Comparison of ENCODE assay signal across 8 cellular contexts in genomic region chr1:36224537-36225297, GRCh38. TPM values are rescaled to one million over a fixed set of nuclear protein-coding genes. Genes with fewer than 3 reads are reported as not detected.
A peak's percentile ranks its signal among the peaks of the same experiment; 100 is the strongest.
DNase-seq lines count a peak whose midpoint lies in the region; ATAC-seq and TF ChIP-seq lines count a peak whose summit lies in the region.

No MANE protein-coding gene starts in this region.

- peaks cover 35% of the 10 kb centered on the region for H3K4me1 Mint-ChIP-seq in activated naive CD8-positive, alpha-beta T cell (ENCODE audit: low read depth)
- peaks cover 22% of the 10 kb centered on the region for H3K4me1 Mint-ChIP-seq in progenitor cell of endocrine pancreas (ENCODE audit: low read depth)

- peak overlapping the region; percentile 99 for H3K4me3 Mint-ChIP-seq in activated naive CD8-positive, alpha-beta T cell
- H3K4me3 Mint-ChIP-seq in progenitor cell of endocrine pancreas (ENCODE audit: low read depth): peak overlapping the region; percentile 99

- no peaks in the 10 kb centered on the region for H3K9me3 Mint-ChIP-seq in activated naive CD8-positive, alpha-beta T cell (ENCODE audit: low read depth)
- H3K9me3 Mint-ChIP-seq in progenitor cell of endocrine pancreas (ENCODE audit: low read depth): no peaks in the 10 kb centered on the region

- DNase-seq in GDM1 (lab: John Stamatoyannopoulos, UW) (peak; percentile 81), HS-5 (ENCODE audit: low read depth) (peak; percentile 82), NCI-H774 (lab: John Stamatoyannopoulos, UW) (peak; percentile 93), Right ventricle myocardium superior (peak; percentile 89), progenitor cell of endocrine pancreas (ENCODE audit: low spot score, unreplicated experiment) (peak; percentile 64)
- DNase-seq in activated CD8-positive, alpha-beta memory T cell treated with anti-CD3 and anti-CD28 coated beads, Interleukin-2, amount 50 U/mL, for 48 hours: no peak

- H3K27me3 Mint-ChIP-seq in activated naive CD8-positive, alpha-beta T cell: no peaks in the 10 kb centered on the region
- H3K27me3 Mint-ChIP-seq in progenitor cell of endocrine pancreas: no peaks in the 10 kb centered on the region

- peaks cover 7% of the 10 kb centered on the region for H3K36me3 Mint-ChIP-seq in activated naive CD8-positive, alpha-beta T cell
- peaks cover 9% of the 10 kb centered on the region for H3K36me3 Mint-ChIP-seq in progenitor cell of endocrine pancreas (ENCODE audit: insufficient read depth)

- intact Hi-C loops in Right ventricle myocardium superior (cut with DNase I): loop anchor here (5.0 to 10.0 kb wide), 2 partner anchors 58 to 70 kb away; partner anchors contain the start of gene MAP7D1

- peak; percentile 60 for TF ChIP-seq CTCF in progenitor cell of endocrine pancreas (IDR thresholded peaks at IDR 0.05; ENCODE audit: unreplicated experiment)

- peak overlapping the region; percentile 99 for H3K27ac Mint-ChIP-seq in activated naive CD8-positive, alpha-beta T cell
- peak overlapping the region; percentile 100 for H3K27ac Mint-ChIP-seq in progenitor cell of endocrine pancreas

- peak; percentile 67 for ATAC-seq in GM21528 (IDR thresholded peaks at IDR 0.05; ENCODE audit: low FRiP score, unreplicated experiment)
- ATAC-seq in Right ventricle myocardium superior (ENCODE audit: poor library complexity): peak; percentile 75

RNA-seq across cellular contexts. Expression of gene THRAP3, which starts 0.5 kb away (rescaled TPM):
- 57.6 TPM for total RNA-seq in Right ventricle myocardium superior
- 142 and 145 TPM in 2 replicates for total RNA-seq in progenitor cell of endocrine pancreas
